23 cellular contexts compared by ENCODE assay signal in genomic region chr2:208890486-208890885, GRCh38.
"Had no signal": no experiment of that assay in that cellular context is flagged by ENCODE, and none has a peak within 500 bp of the region (broad histone marks: within the 10 kb centered on the region; RNA-seq: fewer than 3 reads in every experiment).

No MANE protein-coding gene starts in this region.

- H3K27me3 ChIP-seq: esophagus muscularis mucosa, foreskin keratinocyte, gastrocnemius medialis, heart right ventricle, left lung had no signal

- H3K9me3 ChIP-seq: esophagus muscularis mucosa, gastrocnemius medialis, heart right ventricle, lower lobe of right lung had no signal

- FAIRE-seq: colon, endothelial cell of umbilical vein, islet of Langerhans, keratinocyte had no signal

- H3K4me1 ChIP-seq: esophagus muscularis mucosa, foreskin keratinocyte, gastrocnemius medialis, left lung, lower lobe of right lung had no signal

- DNase-seq: dermis blood vessel endothelial cell; dorsolateral prefrontal cortex; effector CD4-positive, alpha-beta T cell; effector memory CD4-positive, alpha-beta T cell; foreskin keratinocyte; gastrocnemius medialis; glutamatergic neuron; head of caudate nucleus; heart right ventricle; hippocampal formation; left cardiac atrium; left lung; left ventricle myocardium superior; lower lobe of right lung; mesenchymal stem cell; midbrain; naive thymus-derived CD4-positive, alpha-beta T cell had no signal

- H3K27ac ChIP-seq: coronary artery, dorsolateral prefrontal cortex, esophagus muscularis mucosa, foreskin keratinocyte, gastrocnemius medialis, heart right ventricle, left lung, lower lobe of right lung had no signal

- ATAC-seq: foreskin keratinocyte; gastrocnemius medialis; heart right ventricle; left cardiac atrium; left lung; left ventricle myocardium superior; lower lobe of right lung; naive thymus-derived CD4-positive, alpha-beta T cell had no signal

- H3K36me3 ChIP-seq: esophagus muscularis mucosa, gastrocnemius medialis, heart right ventricle, left lung, lower lobe of right lung had no signal

- H3K4me3 ChIP-seq: coronary artery, dorsolateral prefrontal cortex, esophagus muscularis mucosa, gastrocnemius medialis, heart right ventricle, left lung, lower lobe of right lung had no signal
